ENCODE assay signal across 12 cellular contexts in genomic region chrX:39753296-39753996, GRCh38.
DNase-seq lines count a peak whose midpoint lies in the region; ATAC-seq and TF ChIP-seq lines count a peak whose summit lies in the region.
"Had no signal": no experiment of that assay in that cellular context is flagged by ENCODE, and none has a peak within 500 bp of the region (broad histone marks: within the 10 kb centered on the region; RNA-seq: fewer than 3 reads in every experiment).

No MANE protein-coding gene starts in this region.

- no peak for TF ChIP-seq CTCF in fibroblast of villous mesenchyme (IDR thresholded peaks at IDR 0.05; ENCODE audit: insufficient read depth, low read depth, low read length)
- no peak for TF ChIP-seq CTCF in smooth muscle cell (IDR thresholded peaks at IDR 0.05; ENCODE audit: borderline replicate concordance, insufficient read depth, poor library complexity, severe bottlenecking)

- intact Hi-C loops in naive thymus-derived CD4-positive, alpha-beta T cell (cut with micrococcal nuclease) = no loop called here

- H3K27me3 Mint-ChIP-seq in naive thymus-derived CD4-positive, alpha-beta T cell = no peaks in the 10 kb centered on the region
- H3K27me3 Mint-ChIP-seq: central memory CD8-positive, alpha-beta T cell; stimulated activated memory B cell treated with anti-CD40 and anti-IgM and Interleukin-4, amounts not matched to agents 10 μg/mL and 1 μg/mL and 100 μg/mL, for 72 hours had no signal

- H3K36me3 ChIP-seq in smooth muscle cell (ENCODE audit: low read depth) = no peaks in the 10 kb centered on the region
- H3K36me3 ChIP-seq in naive thymus-derived CD4-positive, alpha-beta T cell (ENCODE audit: control insufficient read depth in 2 of 3, insufficient read depth in 3 of 3, low read length in 3 of 3) = no peaks in the 10 kb centered on the region
- H3K36me3 ChIP-seq: heart left ventricle had no signal

- WGBS in smooth muscle cell (ENCODE audit: low lambda C conversion rate) = 82% methylated on average over 8 of the region's 8 CpGs

- peak overlapping the region; percentile 14 for H3K27ac ChIP-seq in smooth muscle cell (ENCODE audit: low read depth)
- no peak overlapping the region for H3K27ac ChIP-seq in naive thymus-derived CD4-positive, alpha-beta T cell (ENCODE audit: low read depth, low read length)
- H3K27ac ChIP-seq: heart left ventricle had no signal

- H3K9me3 Mint-ChIP-seq in naive thymus-derived CD4-positive, alpha-beta T cell = peaks cover 0 to 1% (median 0%) of the 10 kb centered on the region in 11 donors
- H3K9me3 Mint-ChIP-seq: central memory CD8-positive, alpha-beta T cell; stimulated activated memory B cell treated with anti-CD40 and anti-IgM and Interleukin-4, amounts not matched to agents 10 μg/mL and 1 μg/mL and 100 μg/mL, for 72 hours had no signal

- no peaks in the 10 kb centered on the region for H3K79me2 ChIP-seq in smooth muscle cell (ENCODE audit: low read depth)

- H4K20me1 ChIP-seq in smooth muscle cell (ENCODE audit: low read depth) = no peaks in the 10 kb centered on the region

- no peaks in the 10 kb centered on the region for H3K27me3 ChIP-seq in smooth muscle cell (ENCODE audit: low read depth)
- H3K27me3 ChIP-seq in naive thymus-derived CD4-positive, alpha-beta T cell (ENCODE audit: control insufficient read depth in 2 of 2, insufficient read depth in 2 of 2, low read length in 2 of 2) = no peaks in the 10 kb centered on the region

- peak overlapping the region in 3 of 9 donors; percentile 17 to 46 (median 42) for H3K27ac Mint-ChIP-seq in naive thymus-derived CD4-positive, alpha-beta T cell
- H3K27ac Mint-ChIP-seq: stimulated activated memory B cell treated with anti-CD40 and anti-IgM and Interleukin-4, amounts not matched to agents 10 μg/mL and 1 μg/mL and 100 μg/mL, for 72 hours had no signal

- no peak for ATAC-seq in esophagus mucosa
- ATAC-seq in naive thymus-derived CD4-positive, alpha-beta T cell = no peak
- ATAC-seq: stimulated activated memory B cell treated with anti-CD40 and anti-IgM and Interleukin-4, amounts not matched to agents 10 μg/mL and 1 μg/mL and 100 μg/mL, for 72 hours had no signal

- POLR2A ChIA-PET in naive thymus-derived CD4-positive, alpha-beta T cell (lab: Charles Lee) = interaction anchor here (0.8 kb wide), 1 partner anchor 23 kb away, joined by 3 read pairs; no protein-coding TSS in a partner anchor

- H3K36me3 Mint-ChIP-seq in naive thymus-derived CD4-positive, alpha-beta T cell = no peaks in the 10 kb centered on the region
- H3K36me3 Mint-ChIP-seq: stimulated activated memory B cell treated with anti-CD40 and anti-IgM and Interleukin-4, amounts not matched to agents 10 μg/mL and 1 μg/mL and 100 μg/mL, for 72 hours had no signal

- no peak overlapping the region for H3K4me3 Mint-ChIP-seq in naive thymus-derived CD4-positive, alpha-beta T cell
- H3K4me3 Mint-ChIP-seq: central memory CD8-positive, alpha-beta T cell; stimulated activated memory B cell treated with anti-CD40 and anti-IgM and Interleukin-4, amounts not matched to agents 10 μg/mL and 1 μg/mL and 100 μg/mL, for 72 hours had no signal

- peaks cover 16% of the 10 kb centered on the region for H3K4me1 ChIP-seq in smooth muscle cell (ENCODE audit: low read depth)
- H3K4me1 ChIP-seq in naive thymus-derived CD4-positive, alpha-beta T cell (ENCODE audit: control insufficient read depth in 2 of 2, insufficient read depth in 2 of 2, low read length in 2 of 2) = peaks cover 0 to 3% of the 10 kb centered on the region in 2 donors

- no peak overlapping the region for H2AFZ ChIP-seq in smooth muscle cell (ENCODE audit: low read depth)

- no peak overlapping the region for H3K4me2 ChIP-seq in smooth muscle cell

- peak; percentile 37 for DNase-seq in DMS53 (lab: John Stamatoyannopoulos, UW)
- DNase-seq in DMS53 treated with DMSO at 0.1 percent for 48 hours (lab: John Stamatoyannopoulos, UW; ENCODE audit: unreplicated experiment) = no peak
- DNase-seq in SHP77 (lab: John Stamatoyannopoulos, UW) = peak; percentile 20 to 42
- DNase-seq in fibroblast of villous mesenchyme (ENCODE audit: low read depth) = peak; percentile 63
- DNase-seq in smooth muscle cell (lab: John Stamatoyannopoulos, UW; ENCODE audit: unreplicated experiment) = no peak
- no peak for DNase-seq in naive thymus-derived CD4-positive, alpha-beta T cell
- no peak for DNase-seq in HUDEP-2 (lab: John Stamatoyannopoulos, UW; ENCODE audit: unreplicated experiment in 76 of 76)
- DNase-seq: 8988T had no signal

- CTCF ChIA-PET in naive thymus-derived CD4-positive, alpha-beta T cell (lab: Charles Lee) = no interaction called here

- H3K9me3 ChIP-seq in smooth muscle cell (replicated peaks; ENCODE audit: low read depth) = no peaks in the 10 kb centered on the region
- H3K9me3 ChIP-seq in naive thymus-derived CD4-positive, alpha-beta T cell (ENCODE audit: control insufficient read depth in 2 of 3, low read length in 3 of 3) = no peaks in the 10 kb centered on the region
- H3K9me3 ChIP-seq: heart left ventricle had no signal

- H3K4me1 Mint-ChIP-seq in naive thymus-derived CD4-positive, alpha-beta T cell = peaks cover 0 to 12% (median 6%) of the 10 kb centered on the region in 7 donors
- H3K4me1 Mint-ChIP-seq: central memory CD8-positive, alpha-beta T cell; stimulated activated memory B cell treated with anti-CD40 and anti-IgM and Interleukin-4, amounts not matched to agents 10 μg/mL and 1 μg/mL and 100 μg/mL, for 72 hours had no signal

- H3K4me3 ChIP-seq in fibroblast of villous mesenchyme (ENCODE audit: low read depth, low read length) = no peak overlapping the region
- no peak overlapping the region for H3K4me3 ChIP-seq in smooth muscle cell
- no peak overlapping the region for H3K4me3 ChIP-seq in naive thymus-derived CD4-positive, alpha-beta T cell (ENCODE audit: low read length)
- H3K4me3 ChIP-seq: heart left ventricle had no signal

- H3K9ac ChIP-seq in smooth muscle cell (ENCODE audit: low read depth) = no peak overlapping the region

- H3F3A ChIP-seq in smooth muscle cell (ENCODE audit: low read depth) = peaks cover 21% of the 10 kb centered on the region

Comparison
In these comparisons a context has a peak if more than half of its experiments do, and no peak if none do; other contexts are left out.
1. DNase-seq: peak in DMS53 (single experiment), SHP77 (2 of 2) and fibroblast of villous mesenchyme (single experiment); none in DMS53 treated with DMSO at 0.1 percent for 48 hours (single experiment), smooth muscle cell (single experiment), naive thymus-derived CD4-positive, alpha-beta T cell (0 of 9) and HUDEP-2 (0 of 76).